ENCODE assay signal across 26 cellular contexts in genomic region chr7:11216276-11216675, GRCh38.
"Had no signal": no experiment of that assay in that cellular context is flagged by ENCODE, and none has a peak within 500 bp of the region (broad histone marks: within the 10 kb centered on the region; RNA-seq: fewer than 3 reads in every experiment).

No MANE protein-coding gene starts in this region.

- H3K27me3 Mint-ChIP-seq: activated naive CD4-positive, alpha-beta T cell treated with anti-CD3 and anti-CD28 coated beads, Interleukin-2, amount 10 ng/mL, durations not matched to agents 7 days and 5 days; activated naive CD8-positive, alpha-beta T cell treated with anti-CD3 and anti-CD28 coated beads for 36 hours had no signal

- H3K4me3 ChIP-seq: cardiac muscle cell, K562, SK-N-MC had no signal

- DNase-seq: activated CD4-positive, alpha-beta T cell treated with anti-CD3 and anti-CD28 coated beads for 36 hours; activated CD4-positive, alpha-beta T cell treated with anti-CD3 and anti-CD28 coated beads, Interleukin-2, amount 50 U/mL, for 1 hour; activated CD8-positive, alpha-beta memory T cell treated with anti-CD3 and anti-CD28 coated beads, Interleukin-2, amount 50 U/mL, for 4 hours; activated CD8-positive, alpha-beta T cell treated with anti-CD3 and anti-CD28 coated beads for 36 hours; activated gamma-delta T cell treated with Interleukin-2 at 50 U/mL for 16 hours; activated naive CD4-positive, alpha-beta T cell treated with anti-CD3 and anti-CD28 coated beads, Interleukin-2, amount 10 ng/mL, durations not matched to agents 7 days and 5 days; activated naive CD8-positive, alpha-beta T cell treated with anti-CD3 and anti-CD28 coated beads for 36 hours; activated T-cell treated with anti-CD3 and anti-CD28 coated beads, Interleukin-2, amount 50 U/mL, for 72 hours; brain microvascular endothelial cell; Karpas-422; MM.1S; NCI-H1105; NCI-H1436; NCI-H1694 treated with DMSO at 0.1 percent for 48 hours; NCI-H2081 treated with DMSO at 0.1 percent for 48 hours; NCI-H2171 treated with DMSO at 0.1 percent for 48 hours; NCI-H524; PC-3; T-cell; T-helper 2 cell; T1000; WERI-Rb-1 had no signal

- H3K9me3 Mint-ChIP-seq: activated CD8-positive, alpha-beta T cell treated with anti-CD3 and anti-CD28 coated beads for 36 hours; activated naive CD4-positive, alpha-beta T cell treated with anti-CD3 and anti-CD28 coated beads, Interleukin-2, amount 10 ng/mL, durations not matched to agents 7 days and 5 days; activated naive CD8-positive, alpha-beta T cell treated with anti-CD3 and anti-CD28 coated beads for 36 hours; activated T-cell treated with anti-CD3 and anti-CD28 coated beads, Interleukin-2, amount 50 U/mL, for 72 hours; activated T-helper 2 cell treated with anti-CD3 and anti-CD28 coated beads, Interferon-gamma antibody, Interleukin-2, Interleukin-4, amounts not matched to agents 10 μg/mL and 5 μg/mL and 100 μg/mL, durations not matched to agents 14 hours and 24 hours and 36 hours; T-cell had no signal

- FAIRE-seq: K562 had no signal

- H3K27ac Mint-ChIP-seq: activated CD4-positive, alpha-beta T cell treated with anti-CD3 and anti-CD28 coated beads for 36 hours; activated CD8-positive, alpha-beta T cell treated with anti-CD3 and anti-CD28 coated beads for 36 hours; activated naive CD4-positive, alpha-beta T cell treated with anti-CD3 and anti-CD28 coated beads, Interleukin-2, amount 10 ng/mL, durations not matched to agents 7 days and 5 days; activated naive CD8-positive, alpha-beta T cell treated with anti-CD3 and anti-CD28 coated beads for 36 hours; activated T-cell treated with anti-CD3 and anti-CD28 coated beads, Interleukin-2, amount 50 U/mL, for 72 hours; activated T-helper 2 cell treated with anti-CD3 and anti-CD28 coated beads, Interferon-gamma antibody, Interleukin-2, Interleukin-4, amounts not matched to agents 10 μg/mL and 5 μg/mL and 100 μg/mL, durations not matched to agents 14 hours and 24 hours and 36 hours; T-cell had no signal

- H3K27me3 ChIP-seq: brain microvascular endothelial cell, cardiac muscle cell had no signal

- H3K27ac ChIP-seq: brain microvascular endothelial cell, cardiac muscle cell, SK-N-MC, WERI-Rb-1 had no signal

- H3K4me1 Mint-ChIP-seq: activated CD4-positive, alpha-beta T cell treated with anti-CD3 and anti-CD28 coated beads for 36 hours; activated naive CD4-positive, alpha-beta T cell treated with anti-CD3 and anti-CD28 coated beads, Interleukin-2, amount 10 ng/mL, durations not matched to agents 7 days and 5 days; activated naive CD8-positive, alpha-beta T cell treated with anti-CD3 and anti-CD28 coated beads for 36 hours; T-cell had no signal

- H3K36me3 ChIP-seq: brain microvascular endothelial cell, cardiac muscle cell, WERI-Rb-1 had no signal

- H3K4me3 Mint-ChIP-seq: activated CD4-positive, alpha-beta T cell treated with anti-CD3 and anti-CD28 coated beads for 36 hours; activated CD8-positive, alpha-beta T cell treated with anti-CD3 and anti-CD28 coated beads for 36 hours; activated naive CD4-positive, alpha-beta T cell treated with anti-CD3 and anti-CD28 coated beads, Interleukin-2, amount 10 ng/mL, durations not matched to agents 7 days and 5 days; activated naive CD8-positive, alpha-beta T cell treated with anti-CD3 and anti-CD28 coated beads for 36 hours; activated T-cell treated with anti-CD3 and anti-CD28 coated beads, Interleukin-2, amount 50 U/mL, for 72 hours; T-cell had no signal

- ATAC-seq: activated CD4-positive, alpha-beta T cell treated with anti-CD3 and anti-CD28 coated beads for 36 hours; activated CD8-positive, alpha-beta T cell treated with anti-CD3 and anti-CD28 coated beads for 36 hours; activated T-cell treated with anti-CD3 and anti-CD28 coated beads, Interleukin-2, amount 50 U/mL, for 72 hours; K562; PC-3; T-cell had no signal

- H3K36me3 Mint-ChIP-seq: activated naive CD4-positive, alpha-beta T cell treated with anti-CD3 and anti-CD28 coated beads, Interleukin-2, amount 10 ng/mL, durations not matched to agents 7 days and 5 days; activated naive CD8-positive, alpha-beta T cell treated with anti-CD3 and anti-CD28 coated beads for 36 hours; T-cell had no signal
